In genomic region chr1:108504447-108504846, GRCh38 we compare ENCODE assay signal across 22 cellular contexts. TPM values are rescaled to one million over a fixed set of nuclear protein-coding genes. Genes with fewer than 3 reads are reported as not detected.
DNase-seq lines count a peak whose midpoint lies in the region; ATAC-seq and TF ChIP-seq lines count a peak whose summit lies in the region.
"Had no signal": no experiment of that assay in that cellular context is flagged by ENCODE, and none has a peak within 500 bp of the region (broad histone marks: within the 10 kb centered on the region; RNA-seq: fewer than 3 reads in every experiment).

No MANE protein-coding gene starts in this region.

- H3K27ac ChIP-seq in CD8-positive, alpha-beta T cell (ENCODE audit: low read depth, low read length): no peak overlapping the region
- H3K27ac ChIP-seq in colonic mucosa: no peak overlapping the region
- H3K27ac ChIP-seq: adrenal gland had no signal

- H3K27me3 Mint-ChIP-seq in CD8-positive, alpha-beta T cell (ENCODE audit: low read depth): peaks cover 34% of the 10 kb centered on the region
- H3K27me3 Mint-ChIP-seq in activated CD8-positive, alpha-beta T cell treated with anti-CD3 and anti-CD28 coated beads, Interleukin-2, amount 10 ng/mL, durations not matched to agents 7 days and 5 days (ENCODE audit: low read depth): peaks cover 43% of the 10 kb centered on the region

- H3K9me3 Mint-ChIP-seq in CD8-positive, alpha-beta T cell: no peaks in the 10 kb centered on the region
- no peaks in the 10 kb centered on the region for H3K9me3 Mint-ChIP-seq in activated CD8-positive, alpha-beta T cell treated with anti-CD3 and anti-CD28 coated beads, Interleukin-2, amount 10 ng/mL, durations not matched to agents 7 days and 5 days (ENCODE audit: insufficient read depth)
- H3K9me3 Mint-ChIP-seq: CD4-positive, alpha-beta T cell had no signal

- CTCF ChIA-PET in CD8-positive, alpha-beta T cell (lab: Charles Lee): interaction anchor here (0.8 kb wide), 1 partner anchor 139 kb away, joined by 3 read pairs; no protein-coding TSS in a partner anchor
- CTCF ChIA-PET in activated CD8-positive, alpha-beta T cell treated with anti-CD3 and anti-CD28 coated beads, Interleukin-2, amount 10 ng/mL, durations not matched to agents 7 days and 5 days (lab: Charles Lee): interaction anchor here (2.0 to 3.3 kb wide), 2 partner anchors 56 to 58 kb away, joined by 7 to 22 read pairs; partner anchors contain the start of gene EEIG2

- peaks cover 4% of the 10 kb centered on the region for H3K27me3 ChIP-seq in CD8-positive, alpha-beta T cell (ENCODE audit: insufficient read depth, low read length)
- no peaks in the 10 kb centered on the region for H3K27me3 ChIP-seq in colonic mucosa
- H3K27me3 ChIP-seq: adrenal gland, MG63 had no signal

- no peak for DNase-seq in CD8-positive, alpha-beta T cell
- no peak for DNase-seq in activated CD8-positive, alpha-beta T cell treated with anti-CD3 and anti-CD28 coated beads, Interleukin-2, amount 10 ng/mL, durations not matched to agents 7 days and 5 days
- DNase-seq in colonic mucosa (no peak), ecto neural progenitor cell (ENCODE audit: low spot score) (no peak), NCI-H748 treated with DMSO at 0.1 percent for 48 hours (lab: John Stamatoyannopoulos, UW) (no peak)
- DNase-seq: activated CD4-positive, alpha-beta T cell treated with anti-CD3 and anti-CD28 coated beads for 48 hours; activated T-cell treated with anti-CD3 and anti-CD28 coated beads, Interleukin-2, amount 50 U/mL, for 1 hour; adrenal gland; CD4-positive, alpha-beta T cell; DMS79; hypothalamus; left colon; MG63; NCI-H1930; right cardiac atrium had no signal

- no peak overlapping the region for H3K27ac Mint-ChIP-seq in CD8-positive, alpha-beta T cell
- no peak overlapping the region for H3K27ac Mint-ChIP-seq in activated CD8-positive, alpha-beta T cell treated with anti-CD3 and anti-CD28 coated beads, Interleukin-2, amount 10 ng/mL, durations not matched to agents 7 days and 5 days
- H3K27ac Mint-ChIP-seq: CD4-positive, alpha-beta T cell had no signal

- peak; percentile 14 for ATAC-seq in CD8-positive, alpha-beta T cell
- ATAC-seq in GM18870 (IDR thresholded peaks at IDR 0.05; ENCODE audit: unreplicated experiment): peak; percentile 72
- peak; percentile 91 for ATAC-seq in HG02884 (IDR thresholded peaks at IDR 0.05; ENCODE audit: unreplicated experiment)
- peak; percentile 43 for ATAC-seq in activated CD8-positive, alpha-beta T cell treated with anti-CD3 and anti-CD28 coated beads, Interleukin-2, amount 10 ng/mL, durations not matched to agents 7 days and 5 days
- no peak for ATAC-seq in GM21528 (IDR thresholded peaks at IDR 0.05; ENCODE audit: low FRiP score, unreplicated experiment)
- ATAC-seq: left colon, right cardiac atrium had no signal

- no peak overlapping the region for H3K4me3 ChIP-seq in CD8-positive, alpha-beta T cell (ENCODE audit: low read depth, low read length)
- no peak overlapping the region for H3K4me3 ChIP-seq in colonic mucosa
- H3K4me3 ChIP-seq: adrenal gland, MG63 had no signal

- intact Hi-C loops in CD8-positive, alpha-beta T cell (cut with DNase I, micrococcal nuclease): no loop called here
- intact Hi-C loops in colonic mucosa (cut with DNase I): no loop called here

- H3K36me3 Mint-ChIP-seq in CD8-positive, alpha-beta T cell: no peaks in the 10 kb centered on the region
- H3K36me3 Mint-ChIP-seq in activated CD8-positive, alpha-beta T cell treated with anti-CD3 and anti-CD28 coated beads, Interleukin-2, amount 10 ng/mL, durations not matched to agents 7 days and 5 days (ENCODE audit: low read depth): peaks cover 3% of the 10 kb centered on the region

- no peaks in the 10 kb centered on the region for H3K9me3 ChIP-seq in CD8-positive, alpha-beta T cell (ENCODE audit: low read length)
- H3K9me3 ChIP-seq in colonic mucosa: no peaks in the 10 kb centered on the region
- H3K9me3 ChIP-seq: adrenal gland, MG63 had no signal

- H3K4me3 Mint-ChIP-seq in CD8-positive, alpha-beta T cell: no peak overlapping the region
- no peak overlapping the region for H3K4me3 Mint-ChIP-seq in activated CD8-positive, alpha-beta T cell treated with anti-CD3 and anti-CD28 coated beads, Interleukin-2, amount 10 ng/mL, durations not matched to agents 7 days and 5 days
- H3K4me3 Mint-ChIP-seq: CD4-positive, alpha-beta T cell had no signal

- H3K9ac ChIP-seq in colonic mucosa (ENCODE audit: low read depth in 2 of 2, low read length in 2 of 2): no peak overlapping the region

- POLR2A ChIA-PET in CD8-positive, alpha-beta T cell (lab: Charles Lee): interaction anchor here (0.6 to 1.2 kb wide), 2 partner anchors 56 to 395 kb away, joined by 4 to 5 read pairs; no protein-coding TSS in a partner anchor
- POLR2A ChIA-PET in activated CD8-positive, alpha-beta T cell treated with anti-CD3 and anti-CD28 coated beads, Interleukin-2, amount 10 ng/mL, durations not matched to agents 7 days and 5 days (lab: Charles Lee): no interaction called here

- H3K36me3 ChIP-seq in CD8-positive, alpha-beta T cell (ENCODE audit: insufficient read depth, low read length): no peaks in the 10 kb centered on the region
- H3K36me3 ChIP-seq in colonic mucosa: no peaks in the 10 kb centered on the region
- H3K36me3 ChIP-seq: adrenal gland, MG63 had no signal

- peaks cover 24% of the 10 kb centered on the region for H3K4me1 ChIP-seq in CD8-positive, alpha-beta T cell (ENCODE audit: insufficient read depth, low read length)
- no peaks in the 10 kb centered on the region for H3K4me1 ChIP-seq in colonic mucosa
- H3K4me1 ChIP-seq: adrenal gland had no signal

- H3K4me1 Mint-ChIP-seq in CD8-positive, alpha-beta T cell (ENCODE audit: low read depth): no peaks in the 10 kb centered on the region
- H3K4me1 Mint-ChIP-seq in activated CD8-positive, alpha-beta T cell treated with anti-CD3 and anti-CD28 coated beads, Interleukin-2, amount 10 ng/mL, durations not matched to agents 7 days and 5 days (ENCODE audit: low read depth): no peaks in the 10 kb centered on the region

- TF ChIP-seq CTCF in CD8-positive, alpha-beta T cell (IDR thresholded peaks at IDR 0.05): no peak
- TF ChIP-seq CTCF in colonic mucosa (IDR thresholded peaks at IDR 0.05): no peak

RNA-seq across cellular contexts. Expression of gene NBPF6, which starts 54.3 kb away (rescaled TPM):
- total RNA-seq in CD8-positive, alpha-beta T cell: not detected
- not detected for total RNA-seq in activated CD8-positive, alpha-beta T cell treated with anti-CD3 and anti-CD28 coated beads, Interleukin-2, amount 10 ng/mL, durations not matched to agents 7 days and 5 days
- under 1 TPM in 1 of 2 donors, not detected in 1; 0.86 TPM for total RNA-seq in colonic mucosa
- total RNA-seq: CD4-positive, alpha-beta T cell; NCI-H460; OCI-LY7; right cardiac atrium; SK-MEL-5; subcutaneous adipose tissue had no signal

RNA-seq across cellular contexts. Expression of gene EEIG2, which starts 55.5 kb away (rescaled TPM):
- total RNA-seq in CD8-positive, alpha-beta T cell: 10 to 100 TPM; 11.0 to 11.5 TPM
- 10 to 100 TPM; 18.1 to 18.9 TPM for total RNA-seq in activated CD8-positive, alpha-beta T cell treated with anti-CD3 and anti-CD28 coated beads, Interleukin-2, amount 10 ng/mL, durations not matched to agents 7 days and 5 days
- total RNA-seq in colonic mucosa: 10 to 100 TPM; 32.8 to 42.8 TPM
